ENCODE assay signal across 11 cellular contexts in the genomic region with DNA sequence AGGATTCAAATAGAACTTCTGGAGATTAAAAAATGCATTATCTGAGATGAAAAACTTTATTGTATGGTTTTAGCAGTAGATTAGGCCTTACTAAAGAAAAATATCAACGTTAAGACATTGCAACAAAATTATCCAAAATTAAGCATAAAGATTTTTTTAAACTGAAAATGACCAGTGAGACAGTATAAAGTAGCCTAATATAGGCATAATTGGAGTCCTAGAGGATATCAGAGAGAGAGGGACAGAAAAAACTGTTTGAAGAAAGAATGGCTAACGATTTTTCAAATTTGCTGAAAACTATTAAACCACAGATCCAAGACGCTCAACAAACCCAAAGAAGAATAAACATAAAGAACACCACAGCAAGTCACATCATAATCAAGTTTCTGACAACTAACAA.
"Had no signal": no experiment of that assay in that cellular context is flagged by ENCODE, and none has a peak within 500 bp of the region (broad histone marks: within the 10 kb centered on the region; RNA-seq: fewer than 3 reads in every experiment).

No MANE protein-coding gene starts in this region.

- H2AFZ ChIP-seq: GM23248, GM23338 had no signal

- H3K4me3 ChIP-seq: GM23248, GM23338, HAP-1 had no signal

- H3K4me3 Mint-ChIP-seq: GM23338, H9, HFFc6 had no signal

- H3K27ac ChIP-seq: GM23248 had no signal

- H3K36me3 ChIP-seq: HAP-1 had no signal

- FAIRE-seq: H1, H54 had no signal

- ATAC-seq: HCT116 had no signal

- DNase-seq: GM23248, GOT3, H7, H9, HCEC 1CT, HFFc6 had no signal

- H3K4me1 ChIP-seq: HAP-1 had no signal

- H3K9ac ChIP-seq: GM23248 had no signal

- H3K27ac Mint-ChIP-seq: GM23338, H9, HFFc6 had no signal

- H3K4me1 Mint-ChIP-seq: GM23338 had no signal

- H3K4me2 ChIP-seq: GM23338 had no signal
